ENCODE assay signal across 3 cellular contexts in genomic region chr20:59800309-59800708, GRCh38.
TF ChIP-seq lines count a peak whose summit lies in the region.

No MANE protein-coding gene starts in this region.

TF ChIP-seq in SK-N-SH, 30 proteins besides CTCF, POLR2A, EP300 and RAD21 (continued from another document):
- no peak for TF ChIP-seq USF1 (IDR thresholded peaks at IDR 0.05; ENCODE audit: borderline replicate concordance, low read depth)

TF ChIP-seq in SK-N-SH treated with all-trans-retinoic acid at 6 μM for 48 hours, 23 proteins besides CTCF, POLR2A, EP300 and RAD21 (continued from another document):
- TF ChIP-seq CREB5 (CRISPR knock-in tag; IDR thresholded peaks at IDR 0.05; ENCODE audit: low read depth) (no peak), ESRRG (CRISPR knock-in tag; IDR thresholded peaks at IDR 0.05) (no peak), ZNF8 (CRISPR knock-in tag; IDR thresholded peaks at IDR 0.05) (no peak)

TF ChIP-seq in WTC11, 78 proteins besides CTCF, POLR2A, EP300 and RAD21:
- TF ChIP-seq ARID4B (CRISPR knock-in tag; IDR thresholded peaks at IDR 0.05; ENCODE audit: borderline replicate concordance), result no peak
- TF ChIP-seq CREM (CRISPR knock-in tag; IDR thresholded peaks at IDR 0.05), result no peak
- peak; percentile 83; the same call in 1 of the 2 replicates for TF ChIP-seq ZNF317 (CRISPR knock-in tag; IDR thresholded peaks at IDR 0.05; ENCODE audit: borderline replicate concordance, low read depth)
- no peak for TF ChIP-seq ZNF263 (CRISPR knock-in tag; IDR thresholded peaks at IDR 0.05; ENCODE audit: low read depth)
